In the genomic region with DNA sequence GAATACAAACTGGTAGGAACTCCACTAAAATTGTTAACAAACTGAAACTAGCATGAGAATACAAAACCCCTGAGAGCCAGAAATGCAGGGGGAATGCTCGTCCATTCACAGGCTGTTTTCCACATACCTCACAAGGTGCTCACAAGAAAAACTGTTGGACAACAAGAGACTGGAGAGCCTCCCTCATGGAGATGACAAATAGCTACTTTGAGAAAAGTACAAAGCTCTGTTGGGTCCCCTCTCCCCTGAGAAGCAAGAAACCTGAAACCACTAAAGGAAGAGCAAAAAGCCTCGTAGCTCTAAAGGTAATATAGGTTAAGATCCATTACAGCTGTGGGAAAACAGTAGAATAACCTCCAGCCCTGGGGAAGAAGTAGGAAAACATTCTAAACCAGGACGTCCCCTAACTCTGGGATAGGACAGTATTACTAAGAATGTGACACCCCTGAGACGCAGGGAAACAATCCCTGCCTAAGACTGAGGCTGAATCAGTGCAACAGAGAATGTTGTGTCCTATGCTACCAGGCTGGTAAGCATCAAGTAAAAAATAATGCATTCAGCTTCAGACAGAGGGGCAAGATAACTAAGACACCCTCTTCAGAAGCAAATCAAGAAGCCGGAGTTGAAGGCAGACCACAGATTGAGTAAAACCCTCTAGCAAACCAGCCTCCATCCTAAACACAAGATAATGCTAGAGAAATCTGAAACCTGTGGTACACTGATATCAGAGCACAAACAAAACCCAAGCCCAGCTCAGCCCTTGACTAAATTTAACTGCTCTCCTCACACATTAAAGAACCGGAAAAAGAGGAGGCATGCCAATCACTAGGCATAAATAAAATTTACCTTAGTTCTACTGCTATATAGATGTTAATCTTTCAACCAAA, we compare ENCODE assay signal across 20 cellular contexts.
DNase-seq lines count a peak whose midpoint lies in the region; ATAC-seq, FAIRE-seq and TF ChIP-seq lines count a peak whose summit lies in the region.
"Had no signal": no experiment of that assay in that cellular context is flagged by ENCODE, and none has a peak within 500 bp of the region (broad histone marks: within the 10 kb centered on the region; RNA-seq: fewer than 3 reads in every experiment).

No MANE protein-coding gene starts in this region.

- no peak; the same call in 2 of the 3 replicates for ATAC-seq in K562
- ATAC-seq in HG03521 (IDR thresholded peaks at IDR 0.05; ENCODE audit: unreplicated experiment) = no peak
- ATAC-seq: Panc1 had no signal

- POLR2A ChIA-PET in K562 (lab: Yijun Ruan, JAX) = no interaction called here
- POLR2A ChIA-PET in SK-N-SH (lab: Yijun Ruan, JAX) = interaction anchor here (0.6 kb wide), 1 partner anchor 151 kb away, joined by 3 read pairs; no protein-coding TSS in a partner anchor

- no peaks in the 10 kb centered on the region for H3K27me3 Mint-ChIP-seq in mesothelial cell of epicardium (ENCODE audit: low read depth)

- H3K9me3 ChIP-seq in MM.1S (replicated peaks; ENCODE audit: insufficient read depth, low read length) (no peaks in the 10 kb centered on the region), K562 (replicated peaks; ENCODE audit: control insufficient read depth, insufficient read depth, low read depth, low read length) (no peaks in the 10 kb centered on the region), SK-N-SH (no peaks in the 10 kb centered on the region)
- H3K9me3 ChIP-seq: esophagus squamous epithelium had no signal

- H3K9me3 Mint-ChIP-seq in mesothelial cell of epicardium = peaks cover 35% of the 10 kb centered on the region

- H3K4me1 ChIP-seq in MM.1S (ENCODE audit: low read length) (peaks cover 9% of the 10 kb centered on the region; the same call in 1 of the 2 replicates), K562 (replicated peaks in 1 of 2; ENCODE audit: control insufficient read depth in 2 of 2, insufficient read depth in 2 of 2, low read length in 2 of 2) (no peaks in the 10 kb centered on the region), SK-N-SH (ENCODE audit: control insufficient read depth in 1 of 2, insufficient read depth in 2 of 2, low read depth in 1 of 2, low read length in 1 of 2) (no peaks in the 10 kb centered on the region)
- H3K4me1 ChIP-seq: esophagus squamous epithelium had no signal

- TF ChIP-seq EP300 in K562 (IDR thresholded peaks at IDR 0.05; ENCODE audit: low read length) = no peak
- no peak for TF ChIP-seq EP300 in SK-N-SH (IDR thresholded peaks at IDR 0.05; ENCODE audit: borderline replicate concordance in 1 of 2, low read depth in 1 of 2, low read length in 1 of 2)

- no peak for TF ChIP-seq CTCF in MM.1S (IDR thresholded peaks at IDR 0.05; ENCODE audit: low read length)
- TF ChIP-seq CTCF in K562 (IDR thresholded peaks at IDR 0.05 in 2 of 3, conservative IDR thresholded peaks at IDR 0.05 in 1 of 3; ENCODE audit: insufficient read depth in 2 of 3, low read depth in 1 of 3, low read length in 3 of 3) = no peak
- TF ChIP-seq CTCF in mesothelial cell of epicardium (IDR thresholded peaks at IDR 0.05; ENCODE audit: unreplicated experiment) = no peak
- no peak for TF ChIP-seq CTCF in SK-N-SH (IDR thresholded peaks at IDR 0.05)

- H3K36me3 Mint-ChIP-seq in mesothelial cell of epicardium = peaks cover 35% of the 10 kb centered on the region

- H3K9ac ChIP-seq in MM.1S (ENCODE audit: low read length) (0 out of 2 replicates have a peak overlapping the region, but pooled peaks have one; percentile 4), K562 (ENCODE audit: insufficient read depth in 1 of 2, low read depth in 2 of 2, low read length in 2 of 2) (no peak overlapping the region), SK-N-SH (no peak overlapping the region)

- H3F3A ChIP-seq in MM.1S (ENCODE audit: insufficient read depth, low read length) = no peaks in the 10 kb centered on the region
- H3F3A ChIP-seq in SK-N-SH (replicated peaks; ENCODE audit: insufficient read depth) = no peaks in the 10 kb centered on the region

- TF ChIP-seq RAD21 in K562 (CRISPR knock-in tag; conservative IDR thresholded peaks at IDR 0.05 in 1 of 2, IDR thresholded peaks at IDR 0.05 in 1 of 2) (no peak), SK-N-SH (IDR thresholded peaks at IDR 0.05; ENCODE audit: low read length) (no peak)

- H3K27ac Mint-ChIP-seq in mesothelial cell of epicardium = peak overlapping the region; percentile 63
- H3K27ac Mint-ChIP-seq: HFFc6 had no signal

- no peak overlapping the region for H3K4me3 Mint-ChIP-seq in mesothelial cell of epicardium
- H3K4me3 Mint-ChIP-seq: HFFc6 had no signal

- H3K36me3 ChIP-seq in H7 (replicated peaks; ENCODE audit: control insufficient read depth, insufficient read depth, low read length) (no peaks in the 10 kb centered on the region), MM.1S (replicated peaks; ENCODE audit: insufficient read depth, low read length) (no peaks in the 10 kb centered on the region), K562 (ENCODE audit: control insufficient read depth, insufficient read depth, low read length) (no peaks in the 10 kb centered on the region), SK-N-SH (replicated peaks in 1 of 2; ENCODE audit: control insufficient read depth in 1 of 2, insufficient read depth in 2 of 2, low read length in 1 of 2) (no peaks in the 10 kb centered on the region)
- H3K36me3 ChIP-seq: WERI-Rb-1 had no signal

- intact Hi-C loops in K562 (cut with micrococcal nuclease) = no loop called here

- DNase-seq in H7 = peak; percentile 22
- peak; percentile 19 for DNase-seq in MM.1S
- peak in 1 of 4 experiments; percentile 13 for DNase-seq in K562 (ENCODE audit: extremely low read depth in 1 of 4, low spot score in 3 of 4)
- no peak for DNase-seq in mesothelial cell of epicardium (ENCODE audit: low spot score in 2 of 2, unreplicated experiment in 2 of 2)
- no peak for DNase-seq in SK-N-SH
- no peak for DNase-seq in D341Med (ENCODE audit: low spot score)
- DNase-seq in cerebellar cortex (ENCODE audit: low spot score) = no peak
- DNase-seq: activated gamma-delta T cell, AML-193, esophagus squamous epithelium, glutamatergic neuron, HFFc6, KG1, kidney glomerular epithelial cell, NCI-H1436, NCI-H526, retina, WERI-Rb-1 had no signal

- H3K27me3 ChIP-seq in H7 (ENCODE audit: control insufficient read depth, insufficient read depth, low read length) = no peaks in the 10 kb centered on the region
- no peaks in the 10 kb centered on the region for H3K27me3 ChIP-seq in MM.1S (replicated peaks; ENCODE audit: insufficient read depth, low read length)
- no peaks in the 10 kb centered on the region for H3K27me3 ChIP-seq in K562 (ENCODE audit: control insufficient read depth in 2 of 2, insufficient read depth in 2 of 2, low read length in 2 of 2)
- H3K27me3 ChIP-seq in SK-N-SH (ENCODE audit: insufficient read depth) = no peaks in the 10 kb centered on the region
- H3K27me3 ChIP-seq: esophagus squamous epithelium had no signal

- no peaks in the 10 kb centered on the region for H3K9me2 ChIP-seq in MM.1S (replicated peaks; ENCODE audit: insufficient read depth, low read length)
- H3K9me2 ChIP-seq in SK-N-SH = no peaks in the 10 kb centered on the region

- WGBS in K562 (ENCODE audit: insufficient coverage, low coverage, missing lambda C conversion rate) = 40% methylated on average over 6 of the region's 6 CpGs
- 83% methylated on average over 6 of the region's 6 CpGs for WGBS in SK-N-SH (ENCODE audit: low lambda C conversion rate)

- H3K9me1 ChIP-seq in K562 (ENCODE audit: control insufficient read depth, insufficient read depth, low read length) = no peaks in the 10 kb centered on the region

- in situ Hi-C loops in K562 (cut with MboI) = loop anchor here (10.0 kb wide), 1 partner anchor 536 kb away; no protein-coding TSS in a partner anchor

- CTCF ChIA-PET in K562 (lab: Yijun Ruan, JAX; ENCODE audit: low intra/inter-chr PET ratio) = no interaction called here
- CTCF ChIA-PET in SK-N-SH (lab: Yijun Ruan, JAX) = no interaction called here

- peaks cover 31% of the 10 kb centered on the region for H3K79me2 ChIP-seq in MM.1S (ENCODE audit: low read length)
- H3K79me2 ChIP-seq in K562 (ENCODE audit: control insufficient read depth, insufficient read depth, low read length) = no peaks in the 10 kb centered on the region
- H3K79me2 ChIP-seq in SK-N-SH (ENCODE audit: insufficient read depth) = no peaks in the 10 kb centered on the region

- peak overlapping the region; percentile 30; the same call in 1 of the 2 replicates for H3K4me2 ChIP-seq in MM.1S (ENCODE audit: low read depth, low read length)
- no peak overlapping the region for H3K4me2 ChIP-seq in K562 (ENCODE audit: insufficient read depth, low read length)
- H3K4me2 ChIP-seq in SK-N-SH = no peak overlapping the region

- no peak for FAIRE-seq in K562 (lab: Jason Lieb, UNC)

- no peak overlapping the region for H3K4me3 ChIP-seq in H7 (ENCODE audit: insufficient read depth, low read depth, low read length)
- 0 out of 2 replicates have a peak overlapping the region, but pooled peaks have one; percentile 9 for H3K4me3 ChIP-seq in MM.1S (ENCODE audit: low read length)
- H3K4me3 ChIP-seq in K562 = no peak overlapping the region
- no peak overlapping the region for H3K4me3 ChIP-seq in SK-N-SH (ENCODE audit: low read depth in 2 of 2, low read length in 1 of 2)
- H3K4me3 ChIP-seq: esophagus squamous epithelium had no signal

- H3K4me1 Mint-ChIP-seq in mesothelial cell of epicardium = peaks cover 13% of the 10 kb centered on the region

- TF ChIP-seq POLR2A in K562 (conservative IDR thresholded peaks at IDR 0.05) = no peak

- H2AFZ ChIP-seq in MM.1S (ENCODE audit: low read length) (no peak overlapping the region), K562 (ENCODE audit: low read depth, low read length) (no peak overlapping the region), SK-N-SH (ENCODE audit: low read depth) (no peak overlapping the region)

- H3K27ac ChIP-seq in MM.1S (ENCODE audit: low read length) = peak overlapping the region; percentile 39; the same call in 1 of the 2 replicates
- no peak overlapping the region for H3K27ac ChIP-seq in K562 (ENCODE audit: extremely low read depth, low read depth, low read length)
- no peak overlapping the region for H3K27ac ChIP-seq in SK-N-SH (ENCODE audit: low read depth in 2 of 2, low read length in 1 of 2)
- H3K27ac ChIP-seq: esophagus squamous epithelium, WERI-Rb-1 had no signal

- no TSS peak for BruUV-seq in K562 (replicated peaks; lab: Mats Ljungman, UMichigan)

- no peaks in the 10 kb centered on the region for H4K20me1 ChIP-seq in MM.1S (ENCODE audit: insufficient read depth, low read length)
- H4K20me1 ChIP-seq in K562 (replicated peaks; ENCODE audit: control insufficient read depth, insufficient read depth, low read length) = no peaks in the 10 kb centered on the region
- H4K20me1 ChIP-seq in SK-N-SH (ENCODE audit: insufficient read depth) = no peaks in the 10 kb centered on the region

TF ChIP-seq in K562, 482 proteins besides CTCF, POLR2A, EP300 and RAD21 (continues in another document):
- TF ChIP-seq CBFA2T3 (IDR thresholded peaks at IDR 0.05) (peak; percentile 49), HDAC1 (IDR thresholded peaks at IDR 0.05) (peak in 1 of 2 experiments; percentile 48; a peak in 1 of 4 replicates), RCOR1 (IDR thresholded peaks at IDR 0.05; ENCODE audit: borderline replicate concordance in 1 of 2, low read depth in 2 of 2, low read length in 2 of 2) (peak in 1 of 2 experiments; percentile 73; a peak in 1 of 4 replicates)

Comparison
In these comparisons a context has a peak if more than half of its experiments do, and no peak if none do; other contexts are left out.
1. DNase-seq: peak in H7 (single experiment) and MM.1S (single experiment); none in mesothelial cell of epicardium (0 of 2), SK-N-SH (single experiment), D341Med (single experiment) and cerebellar cortex (single experiment).